Comparison of ENCODE assay signal across 1 cellular context in the genomic region with DNA sequence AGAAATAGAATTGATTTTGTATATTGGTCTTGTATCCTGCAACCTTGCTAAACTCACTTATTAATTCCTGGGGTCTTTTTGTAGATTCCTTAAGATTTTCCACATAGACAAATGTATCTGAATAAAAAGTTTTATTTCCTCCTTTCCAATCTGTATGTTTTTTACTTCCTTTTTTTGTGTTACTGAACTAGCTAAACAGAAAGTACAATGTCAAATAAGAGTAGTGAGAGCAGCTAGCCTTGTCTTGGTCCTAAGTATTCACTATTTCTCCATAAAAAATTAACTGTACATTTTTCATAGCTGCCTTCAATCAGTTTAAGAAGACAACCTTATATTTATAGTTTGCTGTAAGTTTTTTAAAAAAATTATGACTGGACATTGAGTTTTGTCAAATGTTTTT.
TF ChIP-seq lines count a peak whose summit lies in the region.

No MANE protein-coding gene starts in this region.

TF ChIP-seq in HCT116, 20 proteins besides CTCF, POLR2A, EP300 and RAD21 (continued from another document):
- TF ChIP-seq, protein P1, sequence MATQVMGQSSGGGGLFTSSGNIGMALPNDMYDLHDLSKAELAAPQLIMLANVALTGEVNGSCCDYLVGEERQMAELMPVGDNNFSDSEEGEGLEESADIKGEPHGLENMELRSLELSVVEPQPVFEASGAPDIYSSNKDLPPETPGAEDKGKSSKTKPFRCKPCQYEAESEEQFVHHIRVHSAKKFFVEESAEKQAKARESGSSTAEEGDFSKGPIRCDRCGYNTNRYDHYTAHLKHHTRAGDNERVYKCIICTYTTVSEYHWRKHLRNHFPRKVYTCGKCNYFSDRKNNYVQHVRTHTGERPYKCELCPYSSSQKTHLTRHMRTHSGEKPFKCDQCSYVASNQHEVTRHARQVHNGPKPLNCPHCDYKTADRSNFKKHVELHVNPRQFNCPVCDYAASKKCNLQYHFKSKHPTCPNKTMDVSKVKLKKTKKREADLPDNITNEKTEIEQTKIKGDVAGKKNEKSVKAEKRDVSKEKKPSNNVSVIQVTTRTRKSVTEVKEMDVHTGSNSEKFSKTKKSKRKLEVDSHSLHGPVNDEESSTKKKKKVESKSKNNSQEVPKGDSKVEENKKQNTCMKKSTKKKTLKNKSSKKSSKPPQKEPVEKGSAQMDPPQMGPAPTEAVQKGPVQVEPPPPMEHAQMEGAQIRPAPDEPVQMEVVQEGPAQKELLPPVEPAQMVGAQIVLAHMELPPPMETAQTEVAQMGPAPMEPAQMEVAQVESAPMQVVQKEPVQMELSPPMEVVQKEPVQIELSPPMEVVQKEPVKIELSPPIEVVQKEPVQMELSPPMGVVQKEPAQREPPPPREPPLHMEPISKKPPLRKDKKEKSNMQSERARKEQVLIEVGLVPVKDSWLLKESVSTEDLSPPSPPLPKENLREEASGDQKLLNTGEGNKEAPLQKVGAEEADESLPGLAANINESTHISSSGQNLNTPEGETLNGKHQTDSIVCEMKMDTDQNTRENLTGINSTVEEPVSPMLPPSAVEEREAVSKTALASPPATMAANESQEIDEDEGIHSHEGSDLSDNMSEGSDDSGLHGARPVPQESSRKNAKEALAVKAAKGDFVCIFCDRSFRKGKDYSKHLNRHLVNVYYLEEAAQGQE (IDR thresholded peaks at IDR 0.05; ENCODE audit: low read depth): no peak
- no peak for TF ChIP-seq SP1 (IDR thresholded peaks at IDR 0.05; ENCODE audit: low read depth)
- TF ChIP-seq POLR2AphosphoS5 (IDR thresholded peaks at IDR 0.05; ENCODE audit: low read depth, low read length): no peak
- no peak for TF ChIP-seq SRF (IDR thresholded peaks at IDR 0.05; ENCODE audit: low read depth)
- TF ChIP-seq CBX3 (IDR thresholded peaks at IDR 0.05; ENCODE audit: low read depth): no peak
- TF ChIP-seq EZH2phosphoT487 (IDR thresholded peaks at IDR 0.05; ENCODE audit: borderline replicate concordance): no peak
- no peak for TF ChIP-seq ZNF274 (IDR thresholded peaks at IDR 0.05; ENCODE audit: low read depth, low read length)
- no peak for TF ChIP-seq ELF1 (IDR thresholded peaks at IDR 0.05; ENCODE audit: borderline replicate concordance, low read depth)
- TF ChIP-seq ZFX (IDR thresholded peaks at IDR 0.05): no peak
